Comparison of ENCODE assay signal across 8 cellular contexts in genomic region chr1:6208723-6209660, GRCh38. TPM values are rescaled to one million over a fixed set of nuclear protein-coding genes. Genes with fewer than 3 reads are reported as not detected.
DNase-seq lines count a peak whose midpoint lies in the region; ATAC-seq and TF ChIP-seq lines count a peak whose summit lies in the region.

No MANE protein-coding gene starts in this region.

- peak overlapping the region; percentile 32 for H3K9ac ChIP-seq in HUES6 (ENCODE audit: low read length)

- no peaks in the 10 kb centered on the region for H3K36me3 ChIP-seq in CD4-positive, CD25-positive, alpha-beta regulatory T cell (ENCODE audit: control insufficient read depth, insufficient read depth, low read length)
- 0 out of 2 replicates have a peak, but pooled peaks cover 2% of the 10 kb centered on the region for H3K36me3 ChIP-seq in HUES6 (ENCODE audit: control insufficient read depth, insufficient read depth, low read length)

- H3K9me3 ChIP-seq in CD4-positive, CD25-positive, alpha-beta regulatory T cell (ENCODE audit: control insufficient read depth in 2 of 2, low read length in 2 of 2) = no peaks in the 10 kb centered on the region
- H3K9me3 ChIP-seq in HUES6 (ENCODE audit: control insufficient read depth, insufficient read depth, low read depth, low read length) = no peaks in the 10 kb centered on the region

- H3K27me3 ChIP-seq in CD4-positive, CD25-positive, alpha-beta regulatory T cell (ENCODE audit: control insufficient read depth, insufficient read depth, low read length) = peaks cover 2% of the 10 kb centered on the region
- H3K27me3 ChIP-seq in HUES6 (ENCODE audit: control insufficient read depth, insufficient read depth, low read length) = peaks cover 43% of the 10 kb centered on the region

- DNase-seq in CD4-positive, CD25-positive, alpha-beta regulatory T cell = peak in 1 of 3 donors; percentile 42
- DNase-seq in activated T-cell treated with anti-CD3 and anti-CD28 coated beads, Interleukin-2, amount 50 U/mL, for 48 hours = peak; percentile 49 to 60
- DNase-seq in Right ventricle myocardium superior = peak; percentile 72
- peak; percentile 43 for DNase-seq in progenitor cell of endocrine pancreas (ENCODE audit: low spot score, unreplicated experiment)
- DNase-seq in DMS153 (lab: John Stamatoyannopoulos, UW) = no peak
- no peak for DNase-seq in DMS53 (lab: John Stamatoyannopoulos, UW)

- ATAC-seq in CD4-positive, CD25-positive, alpha-beta regulatory T cell (ENCODE audit: low read depth in 2 of 2) = peak; percentile 32 to 38
- ATAC-seq in Right ventricle myocardium superior (ENCODE audit: poor library complexity) (peak; percentile 26), HG02840 (IDR thresholded peaks at IDR 0.05; ENCODE audit: low FRiP score, unreplicated experiment) (no peak)

- peaks cover 0 to 20% (median 5%) of the 10 kb centered on the region in 4 donors for H3K4me1 Mint-ChIP-seq in CD4-positive, CD25-positive, alpha-beta regulatory T cell
- H3K4me1 Mint-ChIP-seq in progenitor cell of endocrine pancreas (ENCODE audit: low read depth) = peaks cover 2% of the 10 kb centered on the region

- H3K4me3 Mint-ChIP-seq in CD4-positive, CD25-positive, alpha-beta regulatory T cell = peak overlapping the region in 3 of 4 donors; percentile 39 to 58 (median 46)
- peak overlapping the region; percentile 51 for H3K4me3 Mint-ChIP-seq in progenitor cell of endocrine pancreas (ENCODE audit: low read depth)

- intact Hi-C loops in Right ventricle myocardium superior (cut with DNase I) = no loop called here

- peaks cover 31% of the 10 kb centered on the region for H3K27me3 Mint-ChIP-seq in CD4-positive, CD25-positive, alpha-beta regulatory T cell
- H3K27me3 Mint-ChIP-seq in progenitor cell of endocrine pancreas = peaks cover 6% of the 10 kb centered on the region

- H3K27ac ChIP-seq in CD4-positive, CD25-positive, alpha-beta regulatory T cell (ENCODE audit: insufficient read depth, low read length, poor library complexity, severe bottlenecking) = no peak overlapping the region
- H3K27ac ChIP-seq in HUES6 (ENCODE audit: low read depth, low read length) = no peak overlapping the region

- peak; percentile 55 for TF ChIP-seq CTCF in progenitor cell of endocrine pancreas (IDR thresholded peaks at IDR 0.05; ENCODE audit: unreplicated experiment)

- no peak overlapping the region for H3K4me3 ChIP-seq in CD4-positive, CD25-positive, alpha-beta regulatory T cell (ENCODE audit: low read depth, low read length)
- peak overlapping the region; percentile 54 for H3K4me3 ChIP-seq in HUES6 (ENCODE audit: low read depth, low read length)

- no peaks in the 10 kb centered on the region for H3K36me3 Mint-ChIP-seq in CD4-positive, CD25-positive, alpha-beta regulatory T cell
- H3K36me3 Mint-ChIP-seq in progenitor cell of endocrine pancreas (ENCODE audit: insufficient read depth) = peaks cover 4% of the 10 kb centered on the region

- no peak overlapping the region for H3K27ac Mint-ChIP-seq in CD4-positive, CD25-positive, alpha-beta regulatory T cell
- H3K27ac Mint-ChIP-seq in progenitor cell of endocrine pancreas = no peak overlapping the region

- H3K4me1 ChIP-seq in CD4-positive, CD25-positive, alpha-beta regulatory T cell (ENCODE audit: control insufficient read depth, insufficient read depth, low read length, poor library complexity, severe bottlenecking) = peaks cover 41% of the 10 kb centered on the region
- H3K4me1 ChIP-seq in HUES6 (ENCODE audit: control insufficient read depth, insufficient read depth, low read length) = peaks cover 13% of the 10 kb centered on the region

- no peaks in the 10 kb centered on the region for H3K9me3 Mint-ChIP-seq in CD4-positive, CD25-positive, alpha-beta regulatory T cell
- no peaks in the 10 kb centered on the region for H3K9me3 Mint-ChIP-seq in progenitor cell of endocrine pancreas (ENCODE audit: low read depth)

RNA-seq across cellular contexts. Expression of gene RNF207, which starts 3.1 kb away (rescaled TPM):
- total RNA-seq in CD4-positive, CD25-positive, alpha-beta regulatory T cell = 8.4 TPM
- polyA plus RNA-seq in CD4-positive, CD25-positive, alpha-beta regulatory T cell = under 1 TPM; 0.08 to 0.52 (median 0.40) TPM
- 70.1 TPM for total RNA-seq in Right ventricle myocardium superior
- total RNA-seq in progenitor cell of endocrine pancreas = 50.5 and 55.4 TPM in 2 replicates

RNA-seq across cellular contexts. Expression of gene RPL22, which starts 9.6 kb away (rescaled TPM):
- total RNA-seq in CD4-positive, CD25-positive, alpha-beta regulatory T cell = 405 TPM
- 100 to 1,000 TPM; 152 to 238 (median 191) TPM for polyA plus RNA-seq in CD4-positive, CD25-positive, alpha-beta regulatory T cell
- total RNA-seq in Right ventricle myocardium superior = 234 TPM
- total RNA-seq in progenitor cell of endocrine pancreas = 414 and 432 TPM in 2 replicates

RNA-seq across cellular contexts. Expression of gene ICMT, which starts 26.8 kb away (rescaled TPM):
- total RNA-seq in CD4-positive, CD25-positive, alpha-beta regulatory T cell = 9.1 TPM
- 10 to 100 TPM; 18.2 to 22.3 (median 19.7) TPM for polyA plus RNA-seq in CD4-positive, CD25-positive, alpha-beta regulatory T cell
- total RNA-seq in Right ventricle myocardium superior = 48.8 TPM
- total RNA-seq in progenitor cell of endocrine pancreas = 56.6 and 59.4 TPM in 2 replicates

RNA-seq across cellular contexts. Expression of gene CHD5, which starts 28.9 kb away (rescaled TPM):
- total RNA-seq in CD4-positive, CD25-positive, alpha-beta regulatory T cell = not detected
- polyA plus RNA-seq in CD4-positive, CD25-positive, alpha-beta regulatory T cell = not detected
- total RNA-seq in Right ventricle myocardium superior = not detected
- 0.58 and 0.77 TPM in 2 replicates for total RNA-seq in progenitor cell of endocrine pancreas

RNA-seq across cellular contexts. Expression of gene HES3, which starts 35.0 kb away (rescaled TPM):
- total RNA-seq in CD4-positive, CD25-positive, alpha-beta regulatory T cell = not detected
- not detected for polyA plus RNA-seq in CD4-positive, CD25-positive, alpha-beta regulatory T cell
- total RNA-seq in Right ventricle myocardium superior = not detected
- not detected in 2 replicates for total RNA-seq in progenitor cell of endocrine pancreas

Comparison
In these comparisons a context has a peak if more than half of its experiments do, and no peak if none do; other contexts are left out.
1. DNase-seq: peak in activated T-cell treated with anti-CD3 and anti-CD28 coated beads, Interleukin-2, amount 50 U/mL, for 48 hours (2 of 2), Right ventricle myocardium superior (single experiment) and progenitor cell of endocrine pancreas (single experiment); none in DMS153 (single experiment) and DMS53 (single experiment).